8 cellular contexts compared by ENCODE assay signal in the genomic region with DNA sequence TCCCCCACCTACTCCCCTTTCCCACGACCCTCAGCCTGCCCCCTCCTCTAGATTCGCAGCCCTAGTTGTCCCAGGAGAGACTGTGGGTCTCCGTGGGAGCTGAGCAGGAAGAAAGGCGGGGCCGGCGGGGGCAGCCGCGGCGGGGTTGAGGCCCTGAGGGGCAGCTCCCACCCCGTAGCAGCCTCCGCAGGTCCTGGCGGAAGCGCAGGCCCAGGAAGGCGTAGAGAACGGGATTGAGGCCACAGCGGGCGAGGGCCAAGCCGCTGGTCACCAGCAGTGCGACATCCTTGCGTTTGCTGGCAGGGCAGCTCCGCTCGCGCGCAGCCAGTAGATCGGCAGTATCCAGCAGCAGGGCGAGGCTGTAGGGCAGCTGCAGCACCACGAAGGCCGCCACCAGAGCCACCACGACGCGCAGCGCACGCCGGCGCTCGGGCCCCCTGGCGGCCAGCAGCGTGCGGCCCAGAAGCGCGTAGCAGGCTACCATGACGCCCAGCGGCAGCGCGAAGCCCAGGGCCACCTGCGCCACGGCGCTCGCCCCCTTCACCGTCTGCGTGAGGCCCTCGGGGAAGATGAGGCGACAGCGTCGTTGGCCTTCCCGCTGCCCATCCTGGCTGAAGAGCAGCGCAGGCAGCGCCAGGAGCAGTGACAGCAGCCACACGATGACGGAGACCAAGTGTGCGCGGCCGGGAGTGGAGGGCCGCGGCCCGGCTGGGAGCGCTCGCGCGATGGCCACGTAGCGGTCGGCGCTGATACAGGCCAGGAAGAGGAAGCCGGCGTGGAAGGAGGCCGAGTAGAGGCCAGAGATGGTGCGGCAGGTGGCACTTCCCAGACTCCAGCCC. TPM values are rescaled to one million over a fixed set of nuclear protein-coding genes. Genes with fewer than 3 reads are reported as not detected.
DNase-seq lines count a peak whose midpoint lies in the region; ATAC-seq and TF ChIP-seq lines count a peak whose summit lies in the region.

No MANE protein-coding gene starts in this region.

- TF ChIP-seq CTCF in AG10803 (conservative IDR thresholded peaks at IDR 0.05; ENCODE audit: low read length): peak; percentile 51
- TF ChIP-seq CTCF in GM23338 (conservative IDR thresholded peaks at IDR 0.05; ENCODE audit: low read depth in 2 of 2): peak; percentile 60 to 75
- peak in 1 of 3 donors; percentile 66 for TF ChIP-seq CTCF in lower leg skin (IDR thresholded peaks at IDR 0.05)

- 0 out of 2 replicates have a peak, but pooled peaks cover 2% of the 10 kb centered on the region for H4K20me1 ChIP-seq in GM23338 (replicated peaks; ENCODE audit: insufficient read depth)

- peak overlapping the region; percentile 70; the same call in 1 of the 2 replicates for H3K27ac Mint-ChIP-seq in GM23338
- H3K27ac Mint-ChIP-seq in activated CD4-positive, alpha-beta T cell treated with anti-CD3 and anti-CD28 coated beads, Interleukin-2, amount 10 ng/mL, durations not matched to agents 7 days and 5 days: peak overlapping the region; percentile 86

- peak overlapping the region; percentile 86 for H3K4me3 Mint-ChIP-seq in GM23338
- H3K4me3 Mint-ChIP-seq in activated CD4-positive, alpha-beta T cell treated with anti-CD3 and anti-CD28 coated beads, Interleukin-2, amount 10 ng/mL, durations not matched to agents 7 days and 5 days: peak overlapping the region; percentile 58

- H3K4me1 Mint-ChIP-seq in GM23338: peaks cover 47% of the 10 kb centered on the region
- peaks cover 59% of the 10 kb centered on the region for H3K4me1 Mint-ChIP-seq in activated CD4-positive, alpha-beta T cell treated with anti-CD3 and anti-CD28 coated beads, Interleukin-2, amount 10 ng/mL, durations not matched to agents 7 days and 5 days

- peaks cover 7% of the 10 kb centered on the region; the same call in 1 of the 2 replicates for H3K79me2 ChIP-seq in GM23338 (replicated peaks; ENCODE audit: insufficient read depth)

- H3K4me3 ChIP-seq in AG10803 (ENCODE audit: low read length) (peak overlapping the region; percentile 55), GM23338 (peak overlapping the region; percentile 65), lower leg skin (ENCODE audit: low read depth, poor library complexity, severe bottlenecking) (no peak overlapping the region)

- POLR2A ChIA-PET in activated CD4-positive, alpha-beta T cell treated with anti-CD3 and anti-CD28 coated beads, Interleukin-2, amount 10 ng/mL, durations not matched to agents 7 days and 5 days (lab: Charles Lee): interaction anchor here (1.0 to 1.7 kb wide), 3 partner anchors 44 to 102 kb away, joined by 3 to 6 read pairs (median 5); partner anchors contain the start of genes PSMC3IP, RETREG3 and TUBG1

- peak overlapping the region; percentile 94 for H2AFZ ChIP-seq in GM23338

- peak overlapping the region; percentile 84; the same call in 1 of the 2 replicates for H3K27ac ChIP-seq in GM23338 (ENCODE audit: low read depth)

- H3K27me3 ChIP-seq in GM23338 (ENCODE audit: insufficient read depth): peaks cover 65% of the 10 kb centered on the region

- peak overlapping the region; percentile 86 for H3K4me2 ChIP-seq in GM23338

- TF ChIP-seq POLR2A in lower leg skin (IDR thresholded peaks at IDR 0.05): no peak

- no peaks in the 10 kb centered on the region for H3K36me3 ChIP-seq in GM23338 (ENCODE audit: insufficient read depth)

- H3K4me1 ChIP-seq in GM23338 (ENCODE audit: insufficient read depth): peaks cover 39% of the 10 kb centered on the region

- peaks cover 39% of the 10 kb centered on the region for H3F3A ChIP-seq in GM23338 (replicated peaks; ENCODE audit: low read depth)

- H3K36me3 Mint-ChIP-seq in GM23338 (ENCODE audit: low read depth): peaks cover 7% of the 10 kb centered on the region; the same call in 1 of the 3 replicates
- no peaks in the 10 kb centered on the region for H3K36me3 Mint-ChIP-seq in activated CD4-positive, alpha-beta T cell treated with anti-CD3 and anti-CD28 coated beads, Interleukin-2, amount 10 ng/mL, durations not matched to agents 7 days and 5 days (ENCODE audit: low read depth)

- 6 to 12% methylated on average over 51 to 71 of the region's 78 CpGs for WGBS in lower leg skin, 2 donors

- H3K9me3 Mint-ChIP-seq in GM23338: peaks cover 3% of the 10 kb centered on the region; the same call in 1 of the 3 replicates
- no peaks in the 10 kb centered on the region for H3K9me3 Mint-ChIP-seq in activated CD4-positive, alpha-beta T cell treated with anti-CD3 and anti-CD28 coated beads, Interleukin-2, amount 10 ng/mL, durations not matched to agents 7 days and 5 days

- H3K9me2 ChIP-seq in GM23338 (ENCODE audit: insufficient read depth): no peaks in the 10 kb centered on the region

- peak; percentile 24 for ATAC-seq in GM23338

- CTCF ChIA-PET in activated CD4-positive, alpha-beta T cell treated with anti-CD3 and anti-CD28 coated beads, Interleukin-2, amount 10 ng/mL, durations not matched to agents 7 days and 5 days (lab: Charles Lee): interaction anchor here (0.6 to 3.3 kb wide), 11 partner anchors 10 to 291 kb away, joined by 3 to 23 read pairs (median 3); partner anchors contain the start of genes PSMC3IP and STAT3

- H3K27me3 Mint-ChIP-seq in GM23338 (ENCODE audit: insufficient read depth, low read depth, poor library complexity): peaks cover 61% of the 10 kb centered on the region
- H3K27me3 Mint-ChIP-seq in activated CD4-positive, alpha-beta T cell treated with anti-CD3 and anti-CD28 coated beads, Interleukin-2, amount 10 ng/mL, durations not matched to agents 7 days and 5 days: peaks cover 53% of the 10 kb centered on the region

- DNase-seq in AG10803 (ENCODE audit: low read depth) (peak; percentile 78), GM23338 (ENCODE audit: low spot score) (peak; percentile 88), NCI-H2227 (lab: John Stamatoyannopoulos, UW; ENCODE audit: unreplicated experiment) (peak; percentile 87), ecto neural progenitor cell (ENCODE audit: low spot score) (peak; percentile 94), lower leg skin (ENCODE audit: low spot score in 2 of 2) (peak; percentile 54 to 95), OCI-M2 (lab: John Stamatoyannopoulos, UW; ENCODE audit: unreplicated experiment) (no peak)
- peak; percentile 73 for DNase-seq in activated CD4-positive, alpha-beta T cell treated with anti-CD3 and anti-CD28 coated beads, Interleukin-2, amount 10 ng/mL, durations not matched to agents 7 days and 5 days
- DNase-seq in stimulated activated CD4-positive, alpha-beta T cell treated with anti-CD3 and anti-CD28 coated beads, TNF-alpha, amount 100 ng/mL, for 1 hour (ENCODE audit: low read depth in 3 of 3, low spot score in 1 of 3): peak; percentile 42 to 64 (median 54)

- intact Hi-C loops in lower leg skin (cut with DNase I; ENCODE audit: low total_unique reads): loop anchor here (10.0 kb wide), 1 partner anchor 105 kb away; the partner anchor contains the start of gene PSMC3IP

RNA-seq across cellular contexts. Expression of gene CCR10, which starts 1.9 kb away (rescaled TPM):
- total RNA-seq in GM23338 (2014; rRNA removed; shearing (Covaris generic)): 1.1 and 1.7 TPM in 2 replicates
- 2.7 and 3.0 TPM in 2 replicates for polyA plus RNA-seq in GM23338 (2016; fragmentation: Nextera tagmentation; extraction: Ambion mirVana)
- under 1 TPM; 0.65 to 0.87 TPM for total RNA-seq in activated CD4-positive, alpha-beta T cell treated with anti-CD3 and anti-CD28 coated beads, Interleukin-2, amount 10 ng/mL, durations not matched to agents 7 days and 5 days
- 1 to 10 TPM in 2 of 4 donors, not detected in 2; 1.4 to 1.6 TPM for total RNA-seq in lower leg skin

RNA-seq across cellular contexts. Expression of gene CNTNAP1, which starts 2.6 kb away (rescaled TPM):
- 2.9 and 5.0 TPM in 2 replicates for total RNA-seq in GM23338 (2014; rRNA removed; shearing (Covaris generic))
- 0.75 and 1.3 TPM in 2 replicates for polyA plus RNA-seq in GM23338 (2016; fragmentation: Nextera tagmentation; extraction: Ambion mirVana)
- total RNA-seq in activated CD4-positive, alpha-beta T cell treated with anti-CD3 and anti-CD28 coated beads, Interleukin-2, amount 10 ng/mL, durations not matched to agents 7 days and 5 days: 1 to 10 TPM in 1 of 2 experiments, under 1 TPM in 1; 0.81 to 1.0 TPM
- 1 to 10 TPM in 1 of 4 donors, under 1 TPM in 3; 0.13 to 1.5 (median 0.65) TPM for total RNA-seq in lower leg skin

RNA-seq across cellular contexts. Expression of gene PLEKHH3, which starts 2.9 kb away (rescaled TPM):
- total RNA-seq in GM23338 (2014; rRNA removed; shearing (Covaris generic)): 24.2 and 24.8 TPM in 2 replicates
- polyA plus RNA-seq in GM23338 (2016; fragmentation: Nextera tagmentation; extraction: Ambion mirVana): 10.9 and 13.8 TPM in 2 replicates
- total RNA-seq in activated CD4-positive, alpha-beta T cell treated with anti-CD3 and anti-CD28 coated beads, Interleukin-2, amount 10 ng/mL, durations not matched to agents 7 days and 5 days: 1 to 10 TPM in 1 of 2 experiments, under 1 TPM in 1; 0.85 to 1.3 TPM
- 10 to 100 TPM; 36.1 to 66.6 (median 44.0) TPM for total RNA-seq in lower leg skin

RNA-seq across cellular contexts. Expression of gene TUBG2, which starts 20.6 kb away (rescaled TPM):
- total RNA-seq in GM23338 (2014; rRNA removed; shearing (Covaris generic)): 15.3 and 18.2 TPM in 2 replicates
- 16.5 and 19.0 TPM in 2 replicates for polyA plus RNA-seq in GM23338 (2016; fragmentation: Nextera tagmentation; extraction: Ambion mirVana)
- total RNA-seq in activated CD4-positive, alpha-beta T cell treated with anti-CD3 and anti-CD28 coated beads, Interleukin-2, amount 10 ng/mL, durations not matched to agents 7 days and 5 days: 1 to 10 TPM; 6.7 to 7.2 TPM
- 10 to 100 TPM; 10.6 to 19.3 (median 13.7) TPM for total RNA-seq in lower leg skin

Comparison
In these comparisons a context has a peak if more than half of its experiments do, and no peak if none do; other contexts are left out.
1. RNA of gene PLEKHH3, which starts 2.9 kb away (total RNA-seq): 36.1 to 66.6 TPM in lower leg skin and 24.2 to 24.8 TPM in GM23338; 0.85 to 1.3 TPM in activated CD4-positive, alpha-beta T cell treated with anti-CD3 and anti-CD28 coated beads, Interleukin-2, amount 10 ng/mL, durations not matched to agents 7 days and 5 days; every median in the first group is over 10 times any median in the second.